ENCODE assay signal across 26 cellular contexts in genomic region chr6:15614277-15614676, GRCh38. TPM values are rescaled to one million over a fixed set of nuclear protein-coding genes. Genes with fewer than 3 reads are reported as not detected.
DNase-seq lines count a peak whose midpoint lies in the region; ATAC-seq, FAIRE-seq and TF ChIP-seq lines count a peak whose summit lies in the region.
"Had no signal": no experiment of that assay in that cellular context is flagged by ENCODE, and none has a peak within 500 bp of the region (broad histone marks: within the 10 kb centered on the region; RNA-seq: fewer than 3 reads in every experiment).

No MANE protein-coding gene starts in this region.

- DNase-seq in right lobe of liver (peak; percentile 28 to 60 (median 47)), HepG2 (ENCODE audit: low spot score) (no peak), left lobe of liver (ENCODE audit: low spot score) (no peak), naive B cell (no peak), upper lobe of right lung (peak; percentile 75), D341Med (ENCODE audit: low spot score) (no peak), NCI-H146 (lab: John Stamatoyannopoulos, UW) (no peak), NCI-H345 (lab: John Stamatoyannopoulos, UW) (no peak)
- DNase-seq: Caco-2; CD8-positive, alpha-beta T cell; DMS 273 treated with DMSO at 0.1 percent for 48 hours; DMS79; EL; GDM1; H9; KBM-7; MV-4-11; NCI-H1105; NCI-H2029; NCI-H526 treated with DMSO at 0.1 percent for 48 hours; PC-9 had no signal

- no peak for FAIRE-seq in HepG2 (lab: Jason Lieb, UNC)
- FAIRE-seq: GM12878 had no signal

- no peaks in the 10 kb centered on the region for H3K79me2 ChIP-seq in HepG2 (ENCODE audit: insufficient read depth, low read length)

- H3K4me1 Mint-ChIP-seq in naive B cell: peaks cover 43 to 60% (median 55%) of the 10 kb centered on the region in 3 donors

- no peaks in the 10 kb centered on the region for H4K20me1 ChIP-seq in HepG2 (ENCODE audit: insufficient read depth, low read length)

- WGBS in right lobe of liver (ENCODE audit: insufficient coverage, low coverage, low lambda C conversion rate, missing lambda C conversion rate): no CpG with 5 or more reads among the region's 4 CpGs
- 98% methylated on average over 4 of the region's 4 CpGs for WGBS in HepG2 (ENCODE audit: low lambda C conversion rate)

- CTCF ChIA-PET in HepG2 (lab: Yijun Ruan, JAX; ENCODE audit: low intra/inter-chr PET ratio, low total read pairs): no interaction called here

- no peaks in the 10 kb centered on the region for H3K4me1 ChIP-seq in right lobe of liver
- H3K4me1 ChIP-seq in HepG2 (ENCODE audit: insufficient read depth, low read length): peaks cover 11% of the 10 kb centered on the region
- peaks cover 6% of the 10 kb centered on the region for H3K4me1 ChIP-seq in upper lobe of right lung
- H3K4me1 ChIP-seq: SJSA1 had no signal

- peak in 3 of 4 donors; percentile 46 to 63 (median 53) for ATAC-seq in right lobe of liver
- no peak for ATAC-seq in HepG2
- peak; percentile 32 for ATAC-seq in left lobe of liver
- no peak for ATAC-seq in naive B cell (ENCODE audit: low read depth in 2 of 2)
- ATAC-seq in upper lobe of right lung: peak; percentile 78
- ATAC-seq: CD8-positive, alpha-beta T cell; GM12878; GM23338; Right ventricle myocardium inferior had no signal

- H3K4me3 ChIP-seq in right lobe of liver (no peak overlapping the region), HepG2 (replicated peaks in 1 of 3; ENCODE audit: insufficient read depth in 1 of 3, low read depth in 2 of 3, low read length in 3 of 3) (no peak overlapping the region), upper lobe of right lung (no peak overlapping the region)
- H3K4me3 ChIP-seq: BLaER1, GM12878, GM23338, PC-9, SJSA1 had no signal

- H3K27ac ChIP-seq in right lobe of liver (no peak overlapping the region), HepG2 (ENCODE audit: extremely low read length, insufficient read depth, low read length) (no peak overlapping the region), upper lobe of right lung (no peak overlapping the region)
- H3K27ac ChIP-seq: BLaER1, PC-9, SJSA1 had no signal

- in situ Hi-C loops in HepG2 (cut with HindIII; ENCODE audit: extremely low pct_ligation_motif_present, low pct_unique_long_range_greater_than_20kb): loop anchor here (25.0 kb wide), 1 partner anchor 1402 kb away; no protein-coding TSS in a partner anchor

- TF ChIP-seq RAD21 in HepG2 (CRISPR knock-in tag; IDR thresholded peaks at IDR 0.05): no peak

- no peaks in the 10 kb centered on the region for H3K27me3 ChIP-seq in right lobe of liver
- no peaks in the 10 kb centered on the region for H3K27me3 ChIP-seq in HepG2 (ENCODE audit: control insufficient read depth in 1 of 2, insufficient read depth in 2 of 2, low read length in 2 of 2)
- no peaks in the 10 kb centered on the region for H3K27me3 ChIP-seq in upper lobe of right lung
- H3K27me3 ChIP-seq: BLaER1, SJSA1 had no signal

- H3K9me3 Mint-ChIP-seq in naive B cell: peaks cover 0 to 2% (median 0%) of the 10 kb centered on the region in 7 donors
- H3K9me3 Mint-ChIP-seq: CD8-positive, alpha-beta T cell had no signal

- POLR2A ChIA-PET in HepG2 (lab: Yijun Ruan, JAX): no interaction called here

- intact Hi-C loops in right lobe of liver (cut with DNase I): no loop called here
- intact Hi-C loops in HepG2 (cut with micrococcal nuclease; ENCODE audit: unreplicated experiment): no loop called here
- intact Hi-C loops in upper lobe of right lung (cut with DNase I): no loop called here

- H3K4me3 Mint-ChIP-seq in naive B cell: peak overlapping the region in 2 of 8 donors; percentile 2 to 27
- H3K4me3 Mint-ChIP-seq: CD8-positive, alpha-beta T cell; GM23338; H9 had no signal

- TF ChIP-seq POLR2A in right lobe of liver (IDR thresholded peaks at IDR 0.05) (no peak), HepG2 (IDR thresholded peaks at IDR 0.05; ENCODE audit: insufficient read depth in 1 of 2, low read depth in 2 of 2, low read length in 2 of 2) (no peak)

- H2AFZ ChIP-seq in HepG2 (ENCODE audit: low read length): no peak overlapping the region
- H2AFZ ChIP-seq: GM23338, PC-9 had no signal

- no peak overlapping the region for H3K9ac ChIP-seq in HepG2 (ENCODE audit: insufficient read depth, low read depth, low read length)
- H3K9ac ChIP-seq: BLaER1 had no signal

- no peaks in the 10 kb centered on the region for H3K27me3 Mint-ChIP-seq in naive B cell

- H3K27ac Mint-ChIP-seq in naive B cell: peak overlapping the region; percentile 82 to 97 (median 92)
- H3K27ac Mint-ChIP-seq: CD8-positive, alpha-beta T cell; GM23338 had no signal

- no peak for TF ChIP-seq CTCF in right lobe of liver (IDR thresholded peaks at IDR 0.05)
- no peak for TF ChIP-seq CTCF in HepG2 (CRISPR knock-in tag; IDR thresholded peaks at IDR 0.05)
- no peak for TF ChIP-seq CTCF in upper lobe of right lung (IDR thresholded peaks at IDR 0.05)

- no TSS peak for BruUV-seq in HepG2 (replicated peaks; lab: Mats Ljungman, UMichigan)

- peaks cover 41 to 49% of the 10 kb centered on the region in 2 donors for H3K36me3 Mint-ChIP-seq in naive B cell

- H3K4me2 ChIP-seq in HepG2 (ENCODE audit: low read depth, low read length): no peak overlapping the region
- H3K4me2 ChIP-seq: BLaER1, GM23338, PC-9 had no signal

- TF ChIP-seq EP300 in HepG2 (IDR thresholded peaks at IDR 0.05; ENCODE audit: low read depth in 2 of 2, low read length in 2 of 2) (no peak), HepG2 (CRISPR knock-in tag; IDR thresholded peaks at IDR 0.05; ENCODE audit: borderline replicate concordance) (no peak)

- no peaks in the 10 kb centered on the region for H3K9me3 ChIP-seq in right lobe of liver
- no peaks in the 10 kb centered on the region for H3K9me3 ChIP-seq in HepG2 (ENCODE audit: low read length)
- no peaks in the 10 kb centered on the region for H3K9me3 ChIP-seq in upper lobe of right lung
- H3K9me3 ChIP-seq: SJSA1 had no signal

- H3K36me3 ChIP-seq in right lobe of liver: peaks cover 0 to 1% (median 0%) of the 10 kb centered on the region in 4 donors
- peaks cover 0 to 2% of the 10 kb centered on the region in 2 experiments; a peak in 3 of 5 replicates for H3K36me3 ChIP-seq in HepG2 (replicated peaks in 1 of 2; ENCODE audit: control insufficient read depth in 1 of 2, insufficient read depth in 2 of 2, low read length in 2 of 2)
- H3K36me3 ChIP-seq in upper lobe of right lung: no peaks in the 10 kb centered on the region

TF ChIP-seq in HepG2, 621 proteins besides CTCF, POLR2A, EP300 and RAD21:
- no peak for TF ChIP-seq ZSCAN12 (CRISPR knock-in tag; IDR thresholded peaks at IDR 0.05)
- TF ChIP-seq ZNF589 (CRISPR knock-in tag; conservative IDR thresholded peaks at IDR 0.05): no peak
- TF ChIP-seq ZNF136 (CRISPR knock-in tag; IDR thresholded peaks at IDR 0.05; ENCODE audit: low read depth): no peak

RNA-seq across cellular contexts. Expression of gene DTNBP1, which starts 48.6 kb away (rescaled TPM):
- total RNA-seq in right lobe of liver (1 to 10 TPM; 3.4 to 8.6 (median 5.7) TPM), HepG2 (2016; rRNA removed; fragmentation: Illumina TruSeq; extraction: Trizol) (6.6 and 12.7 TPM in 2 replicates), left lobe of liver (4.3 TPM), upper lobe of right lung (25.9 TPM)
- total RNA-seq in HepG2 (2016; cell fraction: cytosol; rRNA removed; fragmentation: Illumina TruSeq; extraction: Trizol; ENCODE audit: low read depth): 4.0 and 6.3 TPM in 2 replicates
- 7.4 and 13.1 TPM in 2 replicates for total RNA-seq in HepG2 (2016; cell fraction: insoluble cytoplasmic fraction; rRNA removed; fragmentation: Illumina TruSeq; extraction: Trizol)
- total RNA-seq in HepG2 (2016; cell fraction: membrane; rRNA removed; fragmentation: Illumina TruSeq; extraction: Trizol): 7.6 and 10.7 TPM in 2 replicates
- 9.5 and 10.2 TPM in 2 replicates for total RNA-seq in HepG2 (2016; cell fraction: nucleus; rRNA removed; fragmentation: Illumina TruSeq; extraction: Trizol)
- polyA plus RNA-seq in HepG2 (2011; rRNA removed) (19.1 and 23.6 TPM in 2 replicates), naive B cell (ENCODE audit: low read depth in 6 of 6) (100 to 1,000 TPM in 1 of 6 donors, 10 to 100 TPM in 5; 60.2 to 108 (median 77.4) TPM)
- polyA plus RNA-seq in HepG2 (2011; cell fraction: cytosol; rRNA removed): 14.8 and 15.9 TPM in 2 replicates
- polyA plus RNA-seq in HepG2 (2011; cell fraction: nucleus; rRNA removed): 10.7 and 11.1 TPM in 2 replicates
- 7.9 and 12.4 TPM in 2 replicates for polyA plus RNA-seq in HepG2 (2012)
- 6.9 and 8.6 TPM in 2 replicates for polyA plus RNA-seq in HepG2 (2016; cell fraction: cytosol; fragmentation: Illumina TruSeq; extraction: Trizol; ENCODE audit: low read depth)
- 21.9 and 26.4 TPM in 2 replicates for polyA plus RNA-seq in HepG2 (2016; cell fraction: insoluble cytoplasmic fraction; fragmentation: Illumina TruSeq; extraction: Trizol; ENCODE audit: low read depth)
- polyA plus RNA-seq in HepG2 (2016; cell fraction: membrane; fragmentation: Illumina TruSeq; extraction: Trizol; ENCODE audit: low read depth): 12.4 and 13.5 TPM in 2 replicates
- polyA plus RNA-seq in HepG2 (2016; cell fraction: nucleus; fragmentation: Illumina TruSeq; extraction: Trizol; ENCODE audit: insufficient read depth, low read depth): 13.9 and 16.8 TPM in 2 replicates
- 13.1 and 15.6 TPM in 2 replicates for polyA minus RNA-seq in HepG2 (2011; rRNA and poly(A)+ RNA removed; ENCODE audit: low replicate concordance)
- polyA minus RNA-seq in HepG2 (2011; cell fraction: cytosol; rRNA and poly(A)+ RNA removed): 7.1 and 7.2 TPM in 2 replicates
- 7.9 and 9.2 TPM in 2 replicates for polyA minus RNA-seq in HepG2 (2011; cell fraction: nucleus; rRNA and poly(A)+ RNA removed)

Comparison
In these comparisons a context has a peak if more than half of its experiments do, and no peak if none do; other contexts are left out.
1. ATAC-seq: peak in right lobe of liver (3 of 4), left lobe of liver (single experiment) and upper lobe of right lung (single experiment); none in HepG2 (single experiment) and naive B cell (0 of 2).
2. DNase-seq: peak in right lobe of liver (3 of 3) and upper lobe of right lung (single experiment); none in HepG2 (single experiment), left lobe of liver (single experiment), naive B cell (single experiment), D341Med (single experiment), NCI-H146 (single experiment) and NCI-H345 (single experiment).